Comparison of ENCODE assay signal across 13 cellular contexts in genomic region chr11:1060885-1061616, GRCh38. TPM values are rescaled to one million over a fixed set of nuclear protein-coding genes. Genes with fewer than 3 reads are reported as not detected.
DNase-seq lines count a peak whose midpoint lies in the region; ATAC-seq and FAIRE-seq lines count a peak whose summit lies in the region.
"Had no signal": no experiment of that assay in that cellular context is flagged by ENCODE, and none has a peak within 500 bp of the region (broad histone marks: within the 10 kb centered on the region; RNA-seq: fewer than 3 reads in every experiment).

No MANE protein-coding gene starts in this region.

- no peak for FAIRE-seq in RCC 7860 (lab: Jason Lieb, UNC)

- no peaks in the 10 kb centered on the region for H3K4me1 ChIP-seq in trophoblast cell (ENCODE audit: control insufficient read depth in 1 of 2, insufficient read depth in 2 of 2, low read length in 2 of 2)
- H3K4me1 ChIP-seq: gastrocnemius medialis, uterus had no signal

- POLR2A ChIA-PET in activated CD8-positive, alpha-beta T cell treated with anti-CD3 and anti-CD28 coated beads, Interleukin-2, amount 10 ng/mL, durations not matched to agents 7 days and 5 days (lab: Charles Lee): no interaction called here

- H3K27me3 ChIP-seq in trophoblast cell (ENCODE audit: insufficient read depth, low read length): no peaks in the 10 kb centered on the region
- H3K27me3 ChIP-seq: uterus had no signal

- H3K9ac ChIP-seq in trophoblast cell (ENCODE audit: low read length): no peak overlapping the region

- no peak overlapping the region for H2AK5ac ChIP-seq in trophoblast cell (ENCODE audit: low read length)

- no peak overlapping the region for H2BK120ac ChIP-seq in trophoblast cell (ENCODE audit: insufficient read depth, low read length, poor library complexity)

- no peak overlapping the region for H3K4ac ChIP-seq in trophoblast cell (ENCODE audit: low read depth, low read length)

- CTCF ChIA-PET in activated CD8-positive, alpha-beta T cell treated with anti-CD3 and anti-CD28 coated beads, Interleukin-2, amount 10 ng/mL, durations not matched to agents 7 days and 5 days (lab: Charles Lee): no interaction called here

- no peak for ATAC-seq in GM19463 (IDR thresholded peaks at IDR 0.05; ENCODE audit: unreplicated experiment)
- ATAC-seq in activated CD8-positive, alpha-beta T cell treated with anti-CD3 and anti-CD28 coated beads, Interleukin-2, amount 10 ng/mL, durations not matched to agents 7 days and 5 days: no peak
- ATAC-seq: activated naive CD8-positive, alpha-beta T cell treated with anti-CD3 and anti-CD28 coated beads, Interleukin-2, amount 50 U/mL, for 24 hours; gastrocnemius medialis; naive thymus-derived CD4-positive, alpha-beta T cell had no signal

- no peak overlapping the region for H2AFZ ChIP-seq in trophoblast cell (ENCODE audit: insufficient read depth, low read length, poor library complexity)

- no peak overlapping the region for H3K4me2 ChIP-seq in trophoblast cell (ENCODE audit: low read length)

- no peaks in the 10 kb centered on the region for H3K36me3 Mint-ChIP-seq in activated CD8-positive, alpha-beta T cell treated with anti-CD3 and anti-CD28 coated beads, Interleukin-2, amount 10 ng/mL, durations not matched to agents 7 days and 5 days (ENCODE audit: low read depth)

- no peak overlapping the region for H4K8ac ChIP-seq in trophoblast cell (ENCODE audit: low read depth, low read length)

- H3K4me1 Mint-ChIP-seq in activated CD8-positive, alpha-beta T cell treated with anti-CD3 and anti-CD28 coated beads, Interleukin-2, amount 10 ng/mL, durations not matched to agents 7 days and 5 days (ENCODE audit: low read depth): no peaks in the 10 kb centered on the region

- H4K12ac ChIP-seq in trophoblast cell (ENCODE audit: low read depth, low read length): no peak overlapping the region

- DNase-seq in ELR (ENCODE audit: low read depth) (peak; percentile 92), RCC 7860 (ENCODE audit: low spot score) (peak; percentile 40), fibroblast of peridontal ligament (ENCODE audit: extremely low read depth) (peak; percentile 76), trophoblast cell (peak; percentile 91 to 96), CD1c-positive myeloid dendritic cell (ENCODE audit: extremely low spot score) (no peak)
- no peak for DNase-seq in stimulated activated CD4-positive, alpha-beta T cell treated with anti-CD3 and anti-CD28 coated beads, Interleukin-4, amount 100 ng/mL, for 4 hours
- DNase-seq in activated CD8-positive, alpha-beta T cell treated with anti-CD3 and anti-CD28 coated beads, Interleukin-2, amount 10 ng/mL, durations not matched to agents 7 days and 5 days: no peak
- DNase-seq: activated naive CD8-positive, alpha-beta T cell treated with anti-CD3 and anti-CD28 coated beads, Interleukin-2, amount 50 U/mL, for 24 hours; gastrocnemius medialis; NK-92 treated with Interleukin-12 subunit alpha and Interleukin-12 subunit beta, amount 100 ng/mL, for 24 hours had no signal

- no CpG with 5 or more reads among the region's 17 CpGs for WGBS in trophoblast cell (ENCODE audit: extremely low coverage, insufficient coverage, insufficient read length)

- no peaks in the 10 kb centered on the region for H3K36me3 ChIP-seq in trophoblast cell (ENCODE audit: control insufficient read depth in 1 of 2, insufficient read depth in 2 of 2, low read length in 2 of 2)
- H3K36me3 ChIP-seq: gastrocnemius medialis, uterus had no signal

- H3K27ac Mint-ChIP-seq in activated CD8-positive, alpha-beta T cell treated with anti-CD3 and anti-CD28 coated beads, Interleukin-2, amount 10 ng/mL, durations not matched to agents 7 days and 5 days: no peak overlapping the region
- H3K27ac Mint-ChIP-seq: activated naive CD8-positive, alpha-beta T cell treated with anti-CD3 and anti-CD28 coated beads, Interleukin-2, amount 50 U/mL, for 24 hours; naive thymus-derived CD4-positive, alpha-beta T cell had no signal

- H4K91ac ChIP-seq in trophoblast cell (ENCODE audit: low read depth, low read length): no peak overlapping the region

- no peak overlapping the region for H2BK12ac ChIP-seq in trophoblast cell (ENCODE audit: low read length)

- H3K79me1 ChIP-seq in trophoblast cell (ENCODE audit: low read length): no peaks in the 10 kb centered on the region

- no peak overlapping the region for H3K27ac ChIP-seq in trophoblast cell (ENCODE audit: low read depth, low read length)
- H3K27ac ChIP-seq: gastrocnemius medialis, uterus had no signal

- H3K4me3 ChIP-seq in trophoblast cell (ENCODE audit: low read depth, low read length): no peak overlapping the region
- H3K4me3 ChIP-seq: gastrocnemius medialis, uterus had no signal

- H3K9me3 Mint-ChIP-seq in activated CD8-positive, alpha-beta T cell treated with anti-CD3 and anti-CD28 coated beads, Interleukin-2, amount 10 ng/mL, durations not matched to agents 7 days and 5 days (ENCODE audit: insufficient read depth): no peaks in the 10 kb centered on the region

- no peaks in the 10 kb centered on the region for H3K79me2 ChIP-seq in trophoblast cell (ENCODE audit: control insufficient read depth, insufficient read depth, low read length, poor library complexity)

- H3K4me3 Mint-ChIP-seq in activated CD8-positive, alpha-beta T cell treated with anti-CD3 and anti-CD28 coated beads, Interleukin-2, amount 10 ng/mL, durations not matched to agents 7 days and 5 days: no peak overlapping the region
- H3K4me3 Mint-ChIP-seq: activated naive CD8-positive, alpha-beta T cell treated with anti-CD3 and anti-CD28 coated beads, Interleukin-2, amount 50 U/mL, for 24 hours; naive thymus-derived CD4-positive, alpha-beta T cell had no signal

- H3K23ac ChIP-seq in trophoblast cell (ENCODE audit: low read length): no peak overlapping the region

- peaks cover 23% of the 10 kb centered on the region for H3K27me3 Mint-ChIP-seq in activated CD8-positive, alpha-beta T cell treated with anti-CD3 and anti-CD28 coated beads, Interleukin-2, amount 10 ng/mL, durations not matched to agents 7 days and 5 days (ENCODE audit: low read depth)

- no peak overlapping the region for H2BK5ac ChIP-seq in trophoblast cell (ENCODE audit: low read depth, low read length, poor library complexity)

- peaks cover 4% of the 10 kb centered on the region for H3K9me3 ChIP-seq in trophoblast cell (ENCODE audit: insufficient read depth, low read depth, low read length)
- H3K9me3 ChIP-seq: gastrocnemius medialis, uterus had no signal

- no peak overlapping the region for H3K18ac ChIP-seq in trophoblast cell (ENCODE audit: low read length)

- H3K14ac ChIP-seq in trophoblast cell (ENCODE audit: low read length): no peak overlapping the region

RNA-seq across cellular contexts. Expression of gene MUC2, which starts 13.6 kb away (rescaled TPM):
- 0.01 TPM in 2 replicates for polyA plus RNA-seq in trophoblast cell (2013)
- total RNA-seq in activated CD8-positive, alpha-beta T cell treated with anti-CD3 and anti-CD28 coated beads, Interleukin-2, amount 10 ng/mL, durations not matched to agents 7 days and 5 days: not detected
- total RNA-seq: naive thymus-derived CD4-positive, alpha-beta T cell had no signal
- polyA plus RNA-seq: naive thymus-derived CD4-positive, alpha-beta T cell had no signal

RNA-seq across cellular contexts. Expression of gene MUC6, which starts 24.5 kb away (rescaled TPM):
- polyA plus RNA-seq in trophoblast cell (2013): 0.01 and 0.04 TPM in 2 replicates
- total RNA-seq in activated CD8-positive, alpha-beta T cell treated with anti-CD3 and anti-CD28 coated beads, Interleukin-2, amount 10 ng/mL, durations not matched to agents 7 days and 5 days: not detected
- total RNA-seq: gastrocnemius medialis; naive thymus-derived CD4-positive, alpha-beta T cell had no signal
- polyA plus RNA-seq: naive thymus-derived CD4-positive, alpha-beta T cell had no signal

Comparison
In these comparisons a context has a peak if more than half of its experiments do, and no peak if none do; other contexts are left out.
1. DNase-seq: peak in ELR (single experiment), RCC 7860 (single experiment), fibroblast of peridontal ligament (single experiment) and trophoblast cell (2 of 2); none in stimulated activated CD4-positive, alpha-beta T cell treated with anti-CD3 and anti-CD28 coated beads, Interleukin-4, amount 100 ng/mL, for 4 hours (0 of 2), CD1c-positive myeloid dendritic cell (single experiment) and activated CD8-positive, alpha-beta T cell treated with anti-CD3 and anti-CD28 coated beads, Interleukin-2, amount 10 ng/mL, durations not matched to agents 7 days and 5 days (single experiment).